In the genomic region with DNA sequence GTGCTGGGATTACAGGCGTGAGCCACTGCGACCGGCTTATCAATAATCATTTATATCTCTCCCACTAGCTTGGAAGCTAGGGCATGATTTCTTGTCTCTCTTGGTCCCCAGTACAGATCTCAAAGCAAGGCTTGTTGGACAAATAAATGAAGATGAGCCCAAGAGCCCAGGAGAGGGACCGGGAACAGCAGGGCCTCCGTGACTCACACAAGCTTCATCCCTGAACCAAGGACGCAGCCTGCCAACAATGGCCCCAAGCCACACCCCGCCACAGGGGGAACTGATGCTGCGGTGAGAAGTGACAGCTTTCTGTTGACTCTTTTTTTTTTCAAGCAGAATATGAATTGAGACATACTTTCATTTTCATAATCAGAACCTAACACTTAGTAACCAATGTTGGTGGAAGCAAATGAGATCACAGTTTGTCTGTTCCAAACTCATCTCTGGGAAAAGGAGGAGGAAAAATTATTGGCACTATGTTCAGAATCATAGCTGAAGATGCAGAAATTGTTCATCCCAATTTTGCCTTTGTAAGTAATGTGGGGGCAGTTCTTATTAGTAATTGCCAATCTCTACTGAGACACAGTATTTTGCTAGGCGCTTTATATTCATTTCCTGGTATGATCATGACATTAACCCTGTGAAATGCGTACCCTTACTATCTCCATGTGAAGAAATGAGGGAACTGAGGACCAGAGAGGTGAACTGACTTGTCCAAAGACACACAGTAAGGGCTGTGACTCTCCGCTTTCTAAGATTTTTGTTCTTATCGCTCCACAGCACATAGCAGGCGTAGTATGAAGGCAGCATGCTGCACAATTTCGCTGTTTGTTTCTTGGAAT, we compare ENCODE assay signal across 8 cellular contexts. TPM values are rescaled to one million over a fixed set of nuclear protein-coding genes. Genes with fewer than 3 reads are reported as not detected.
DNase-seq lines count a peak whose midpoint lies in the region; ATAC-seq and TF ChIP-seq lines count a peak whose summit lies in the region.

No MANE protein-coding gene starts in this region.

- no peaks in the 10 kb centered on the region for H3K9me3 ChIP-seq in mesenchymal stem cell (ENCODE audit: control insufficient read depth, low read length)

- H4K8ac ChIP-seq in mesenchymal stem cell (ENCODE audit: low read length), result no peak overlapping the region

- peak overlapping the region; percentile 48 for H3K27ac ChIP-seq in KMS-11
- H3K27ac ChIP-seq in caudate nucleus (ENCODE audit: low read depth, low read length), result peak overlapping the region; percentile 59
- H3K27ac ChIP-seq in mesenchymal stem cell (ENCODE audit: low read length, poor library complexity, severe bottlenecking), result peak overlapping the region; percentile 93

- H3K4me1 ChIP-seq in KMS-11 (ENCODE audit: low read depth, poor library complexity, severe bottlenecking), result peaks cover 31% of the 10 kb centered on the region
- H3K4me1 ChIP-seq in mesenchymal stem cell (ENCODE audit: control insufficient read depth, insufficient read depth, low read depth, low read length), result peaks cover 27% of the 10 kb centered on the region

- peak overlapping the region in 1 of 2 experiments; percentile 78 for H2BK12ac ChIP-seq in mesenchymal stem cell (ENCODE audit: low read length in 2 of 2)

- H3K4ac ChIP-seq in mesenchymal stem cell (ENCODE audit: low read depth in 1 of 2, low read length in 2 of 2), result peak overlapping the region in 1 of 2 experiments; percentile 85

- peak overlapping the region; percentile 24; the same call in 1 of the 2 replicates for H2AFZ ChIP-seq in KMS-11 (ENCODE audit: low read depth)
- no peak overlapping the region for H2AFZ ChIP-seq in mesenchymal stem cell (ENCODE audit: low read depth, low read length)

- H3K9ac ChIP-seq in KMS-11 (no peak overlapping the region), mesenchymal stem cell (ENCODE audit: low read length) (peak overlapping the region; percentile 93)

- H3K23ac ChIP-seq in mesenchymal stem cell (ENCODE audit: low read length in 2 of 2), result no peak overlapping the region

- peak overlapping the region; percentile 14 to 83 for H3K18ac ChIP-seq in mesenchymal stem cell (ENCODE audit: low read depth in 1 of 2, low read length in 2 of 2)

- no peak overlapping the region for H2BK120ac ChIP-seq in mesenchymal stem cell (ENCODE audit: low read depth, low read length)

- TF ChIP-seq CTCF in KMS-11 (conservative IDR thresholded peaks at IDR 0.05; ENCODE audit: low read depth, low read length), result no peak

- ATAC-seq in GM21619 (IDR thresholded peaks at IDR 0.05; ENCODE audit: unreplicated experiment), result peak; percentile 88

- peak overlapping the region; percentile 61 for H2BK5ac ChIP-seq in mesenchymal stem cell (ENCODE audit: low read depth, low read length, poor library complexity, severe bottlenecking)

- no peak overlapping the region for H3K14ac ChIP-seq in mesenchymal stem cell (ENCODE audit: low read length in 2 of 2)

- H3K36me3 ChIP-seq in KMS-11 (ENCODE audit: insufficient read depth) (no peaks in the 10 kb centered on the region), mesenchymal stem cell (ENCODE audit: control insufficient read depth in 1 of 2, insufficient read depth in 2 of 2, low read depth in 1 of 2, low read length in 2 of 2) (no peaks in the 10 kb centered on the region)

- H2BK15ac ChIP-seq in mesenchymal stem cell (ENCODE audit: low read depth, poor library complexity, severe bottlenecking), result peak overlapping the region; percentile 29

- H4K20me1 ChIP-seq in KMS-11 (ENCODE audit: insufficient read depth), result no peaks in the 10 kb centered on the region

- H3K4me2 ChIP-seq in KMS-11 (peak overlapping the region; percentile 52), mesenchymal stem cell (ENCODE audit: low read length, poor library complexity, severe bottlenecking) (peak overlapping the region; percentile 17)

- H3K27me3 ChIP-seq in KMS-11 (ENCODE audit: insufficient read depth, low read depth) (no peaks in the 10 kb centered on the region), mesenchymal stem cell (ENCODE audit: control insufficient read depth in 1 of 2, insufficient read depth in 1 of 2, low read length in 2 of 2) (no peaks in the 10 kb centered on the region)

- WGBS in mesenchymal stem cell, result 44% methylated on average over 12 of the region's 14 CpGs

- H3K79me1 ChIP-seq in mesenchymal stem cell (replicated peaks; ENCODE audit: low read length, poor library complexity, severe bottlenecking), result no peaks in the 10 kb centered on the region

- H3K4me3 ChIP-seq in KMS-11 (IDR thresholded peaks at IDR 0.05; ENCODE audit: insufficient read depth, low read depth, low read length), result no peak overlapping the region
- peak overlapping the region in 1 of 2 experiments; percentile 69 for H3K4me3 ChIP-seq in mesenchymal stem cell (ENCODE audit: insufficient read depth in 1 of 2, low read depth in 1 of 2, low read length in 2 of 2)

- peak overlapping the region; percentile 2 for H4K91ac ChIP-seq in mesenchymal stem cell (ENCODE audit: low read length)

- H3K79me2 ChIP-seq in KMS-11 (ENCODE audit: insufficient read depth, low read depth), result no peaks in the 10 kb centered on the region

- DNase-seq in GM03348 (ENCODE audit: low spot score), result peak; percentile 77
- peak; percentile 66 for DNase-seq in activated CD4-positive, CD25-positive, alpha-beta regulatory T cell treated with anti-CD3 and anti-CD28 coated beads, Interleukin-2, amount 50 U/mL, for 16 hours (ENCODE audit: low read depth, low spot score)
- peak in 7 of 61 donors; percentile 9 to 66 (median 29) for DNase-seq in caudate nucleus (lab: John Stamatoyannopoulos, UW)
- peak; percentile 92 for DNase-seq in mesenchymal stem cell
- DNase-seq in stimulated activated CD8-positive, alpha-beta memory T cell treated with anti-CD3 and anti-CD28 coated beads, Interleukin-4, amount 100 ng/mL, for 24 hours (ENCODE audit: low read depth), result peak; percentile 77
- DNase-seq in iPS-NIHi11 (ENCODE audit: low spot score), result no peak

- H2AK5ac ChIP-seq in mesenchymal stem cell (ENCODE audit: low read length, severe bottlenecking), result peak overlapping the region; percentile 77

RNA-seq across cellular contexts. Expression of gene DUSP1, which starts 6.6 kb away (rescaled TPM):
- polyA plus RNA-seq in mesenchymal stem cell (2013, experiment 1 of 2), result 214 TPM
- 205 TPM for polyA plus RNA-seq in mesenchymal stem cell (2013, experiment 2 of 2)

RNA-seq across cellular contexts. Expression of gene ERGIC1, which starts 56.4 kb away (rescaled TPM):
- polyA plus RNA-seq in mesenchymal stem cell (2013, experiment 1 of 2), result 143 TPM
- 140 TPM for polyA plus RNA-seq in mesenchymal stem cell (2013, experiment 2 of 2)
